In genomic region chr15:75452968-75453702, GRCh38 we compare ENCODE assay signal across 8 cellular contexts. TPM values are rescaled to one million over a fixed set of nuclear protein-coding genes. Genes with fewer than 3 reads are reported as not detected.
A peak's percentile ranks its signal among the peaks of the same experiment; 100 is the strongest.
DNase-seq lines count a peak whose midpoint lies in the region; ATAC-seq, FAIRE-seq and TF ChIP-seq lines count a peak whose summit lies in the region.

No MANE protein-coding gene starts in this region.

- no peak for FAIRE-seq in GM12891 (lab: Jason Lieb, UNC)

- no peaks in the 10 kb centered on the region for H3K9me3 Mint-ChIP-seq in activated CD4-positive, alpha-beta T cell treated with anti-CD3 and anti-CD28 coated beads, Interleukin-2, amount 10 ng/mL, durations not matched to agents 7 days and 5 days

- CTCF ChIA-PET in activated CD4-positive, alpha-beta T cell treated with anti-CD3 and anti-CD28 coated beads, Interleukin-2, amount 10 ng/mL, durations not matched to agents 7 days and 5 days (lab: Charles Lee) = interaction anchor here (0.8 to 3.0 kb wide), 8 partner anchors 17 to 187 kb away, joined by 3 to 21 read pairs (median 4); partner anchors contain the start of genes IMP3 and MAN2C1

- no peak for ATAC-seq in GM21390 (IDR thresholded peaks at IDR 0.05; ENCODE audit: unreplicated experiment)

- TF ChIP-seq POLR2A in GM12891 (IDR thresholded peaks at IDR 0.05; ENCODE audit: low read depth, low read length) = peak; percentile 13; the same call in 1 of the 2 replicates

- peaks cover 51% of the 10 kb centered on the region for H3K4me1 ChIP-seq in mononuclear cell (ENCODE audit: insufficient read depth, low read length)

- no peaks in the 10 kb centered on the region for H3K27me3 ChIP-seq in mononuclear cell (ENCODE audit: insufficient read depth, low read length)

- H3K27me3 Mint-ChIP-seq in activated CD4-positive, alpha-beta T cell treated with anti-CD3 and anti-CD28 coated beads, Interleukin-2, amount 10 ng/mL, durations not matched to agents 7 days and 5 days = no peaks in the 10 kb centered on the region

- H3K4me1 Mint-ChIP-seq in activated CD4-positive, alpha-beta T cell treated with anti-CD3 and anti-CD28 coated beads, Interleukin-2, amount 10 ng/mL, durations not matched to agents 7 days and 5 days = peaks cover 35% of the 10 kb centered on the region

- H3K9me3 ChIP-seq in mononuclear cell (ENCODE audit: low read depth, low read length) = no peaks in the 10 kb centered on the region

- peak overlapping the region; percentile 87 for H3K4me3 Mint-ChIP-seq in activated CD4-positive, alpha-beta T cell treated with anti-CD3 and anti-CD28 coated beads, Interleukin-2, amount 10 ng/mL, durations not matched to agents 7 days and 5 days

- DNase-seq in GM12891 (ENCODE audit: insufficient read length, low spot score) = no peak
- peak; percentile 65 for DNase-seq in NCI-H2171 treated with DMSO at 0.1 percent for 48 hours (lab: John Stamatoyannopoulos, UW)
- peak; percentile 42 for DNase-seq in activated CD4-positive, alpha-beta T cell treated with anti-CD3 and anti-CD28 coated beads, Interleukin-2, amount 10 ng/mL, durations not matched to agents 7 days and 5 days
- DNase-seq in dermis blood vessel endothelial cell = peak; percentile 65
- DNase-seq in stimulated activated CD8-positive, alpha-beta memory T cell treated with anti-CD3 and anti-CD28 coated beads, Interleukin-2, amount 100 ng/mL, for 1 hour (ENCODE audit: low read depth in 2 of 2) = peak; percentile 25 to 28
- DNase-seq in NCI-H446 treated with DMSO at 0.1 percent for 48 hours (lab: John Stamatoyannopoulos, UW) = no peak

- POLR2A ChIA-PET in activated CD4-positive, alpha-beta T cell treated with anti-CD3 and anti-CD28 coated beads, Interleukin-2, amount 10 ng/mL, durations not matched to agents 7 days and 5 days (lab: Charles Lee) = interaction anchor here (0.6 to 5.0 kb wide), 4 partner anchors 44 to 187 kb away, joined by 3 to 18 read pairs (median 12); partner anchors contain the start of genes IMP3, MAN2C1 and SNUPN

- H3K4me3 ChIP-seq in mononuclear cell (ENCODE audit: low read length) = peak overlapping the region; percentile 60

- H3K36me3 Mint-ChIP-seq in activated CD4-positive, alpha-beta T cell treated with anti-CD3 and anti-CD28 coated beads, Interleukin-2, amount 10 ng/mL, durations not matched to agents 7 days and 5 days (ENCODE audit: low read depth) = peaks cover 3% of the 10 kb centered on the region

- H3K27ac Mint-ChIP-seq in activated CD4-positive, alpha-beta T cell treated with anti-CD3 and anti-CD28 coated beads, Interleukin-2, amount 10 ng/mL, durations not matched to agents 7 days and 5 days = peak overlapping the region; percentile 100

TF ChIP-seq in GM12891, 5 proteins besides CTCF, POLR2A, EP300 and RAD21:
- TF ChIP-seq POLR2AphosphoS5 (IDR thresholded peaks at IDR 0.05; ENCODE audit: low read depth, low read length) (no peak; the same call in 1 of the 2 replicates), SPI1 (IDR thresholded peaks at IDR 0.05; ENCODE audit: low read depth, low read length) (peak; percentile 4; the same call in 1 of the 2 replicates)

RNA-seq across cellular contexts. Expression of gene SIN3A, which starts 1.6 kb away (rescaled TPM):
- 14.2 TPM for polyA plus RNA-seq in GM12891 (2012; ENCODE audit: low read depth, missing spikeins)
- 100 to 1,000 TPM; 106 to 115 TPM for total RNA-seq in activated CD4-positive, alpha-beta T cell treated with anti-CD3 and anti-CD28 coated beads, Interleukin-2, amount 10 ng/mL, durations not matched to agents 7 days and 5 days
- 32.0 and 40.8 TPM in 2 replicates for total RNA-seq in dermis blood vessel endothelial cell
- total RNA-seq in mononuclear cell = 100 TPM

Comparison
In these comparisons a context has a peak if more than half of its experiments do, and no peak if none do; other contexts are left out.
1. DNase-seq: peak in NCI-H2171 treated with DMSO at 0.1 percent for 48 hours (single experiment), activated CD4-positive, alpha-beta T cell treated with anti-CD3 and anti-CD28 coated beads, Interleukin-2, amount 10 ng/mL, durations not matched to agents 7 days and 5 days (single experiment), dermis blood vessel endothelial cell (single experiment) and stimulated activated CD8-positive, alpha-beta memory T cell treated with anti-CD3 and anti-CD28 coated beads, Interleukin-2, amount 100 ng/mL, for 1 hour (2 of 2); none in GM12891 (single experiment) and NCI-H446 treated with DMSO at 0.1 percent for 48 hours (single experiment).